Comparison of ENCODE assay signal across 8 cellular contexts in the genomic region with DNA sequence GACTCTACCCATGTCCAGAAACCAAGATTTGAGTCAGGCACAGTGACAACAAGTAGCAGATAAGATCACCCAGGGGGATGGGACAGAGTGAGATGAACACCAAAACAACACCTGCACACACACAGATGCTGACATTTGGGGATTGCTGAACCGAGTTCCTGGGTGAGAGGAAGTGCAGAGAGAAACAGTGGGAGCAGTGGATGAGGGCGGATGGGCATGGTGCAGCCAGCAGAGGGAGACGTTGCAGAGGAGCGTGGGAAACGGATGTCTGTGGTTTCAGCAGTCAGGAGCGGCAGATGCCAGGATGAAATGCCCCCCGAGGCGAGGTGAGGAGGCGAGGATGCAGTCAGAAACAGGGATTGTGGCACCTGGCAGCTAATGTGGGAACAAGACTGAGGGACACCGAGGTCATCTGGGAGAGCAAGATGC.
DNase-seq lines count a peak whose midpoint lies in the region; ATAC-seq and TF ChIP-seq lines count a peak whose summit lies in the region.

No MANE protein-coding gene starts in this region.

- peaks cover 41 to 73% of the 10 kb centered on the region in 2 donors for H3K36me3 Mint-ChIP-seq in CD14-positive monocyte
- H3K36me3 Mint-ChIP-seq in T-helper 1 cell treated with Interleukin-12 subunit alpha and Interleukin-12 subunit beta and Interleukin-4 antibody, amounts not matched to agents 30 μg/mL and 1 μg/mL, for 36 hours (ENCODE audit: low read depth) = peaks cover 11% of the 10 kb centered on the region

- intact Hi-C loops in CD14-positive monocyte (cut with micrococcal nuclease) = no loop called here

- no peak for TF ChIP-seq CTCF in CD14-positive monocyte (IDR thresholded peaks at IDR 0.05)

- peaks cover 7% of the 10 kb centered on the region for H3K4me1 Mint-ChIP-seq in CD14-positive monocyte
- peaks cover 22% of the 10 kb centered on the region for H3K4me1 Mint-ChIP-seq in T-helper 1 cell treated with Interleukin-12 subunit alpha and Interleukin-12 subunit beta and Interleukin-4 antibody, amounts not matched to agents 30 μg/mL and 1 μg/mL, for 36 hours (ENCODE audit: low read depth)

- ATAC-seq in GM19395 (IDR thresholded peaks at IDR 0.05; ENCODE audit: unreplicated experiment) = peak; percentile 55
- no peak for ATAC-seq in GM18873 (IDR thresholded peaks at IDR 0.05; ENCODE audit: low FRiP score, unreplicated experiment)
- ATAC-seq in HG03460 (IDR thresholded peaks at IDR 0.05; ENCODE audit: unreplicated experiment) = no peak
- no peak for ATAC-seq in HG02884 (IDR thresholded peaks at IDR 0.05; ENCODE audit: unreplicated experiment)

- no peak for DNase-seq in CD14-positive monocyte (ENCODE audit: low spot score)
- peak; percentile 18 for DNase-seq in iPS-NIHi11 (ENCODE audit: low spot score)
- DNase-seq in NCI-H146 (lab: John Stamatoyannopoulos, UW) = no peak

- H3K27ac Mint-ChIP-seq in CD14-positive monocyte = peak overlapping the region in 4 of 7 donors; percentile 28 to 54 (median 34)
- peak overlapping the region; percentile 13 for H3K27ac Mint-ChIP-seq in T-helper 1 cell treated with Interleukin-12 subunit alpha and Interleukin-12 subunit beta and Interleukin-4 antibody, amounts not matched to agents 30 μg/mL and 1 μg/mL, for 36 hours

- H3K27me3 Mint-ChIP-seq in CD14-positive monocyte (ENCODE audit: low read depth in 3 of 3) = peaks cover 0 to 1% (median 0%) of the 10 kb centered on the region in 3 donors
- no peaks in the 10 kb centered on the region for H3K27me3 Mint-ChIP-seq in T-helper 1 cell treated with Interleukin-12 subunit alpha and Interleukin-12 subunit beta and Interleukin-4 antibody, amounts not matched to agents 30 μg/mL and 1 μg/mL, for 36 hours (ENCODE audit: low read depth)

- peaks cover 0 to 3% (median 0%) of the 10 kb centered on the region in 7 donors for H3K9me3 Mint-ChIP-seq in CD14-positive monocyte
- no peaks in the 10 kb centered on the region for H3K9me3 Mint-ChIP-seq in T-helper 1 cell treated with Interleukin-12 subunit alpha and Interleukin-12 subunit beta and Interleukin-4 antibody, amounts not matched to agents 30 μg/mL and 1 μg/mL, for 36 hours

- no peak overlapping the region for H3K4me3 Mint-ChIP-seq in CD14-positive monocyte
- peak overlapping the region; percentile 39 for H3K4me3 Mint-ChIP-seq in T-helper 1 cell treated with Interleukin-12 subunit alpha and Interleukin-12 subunit beta and Interleukin-4 antibody, amounts not matched to agents 30 μg/mL and 1 μg/mL, for 36 hours
